In the genomic region with DNA sequence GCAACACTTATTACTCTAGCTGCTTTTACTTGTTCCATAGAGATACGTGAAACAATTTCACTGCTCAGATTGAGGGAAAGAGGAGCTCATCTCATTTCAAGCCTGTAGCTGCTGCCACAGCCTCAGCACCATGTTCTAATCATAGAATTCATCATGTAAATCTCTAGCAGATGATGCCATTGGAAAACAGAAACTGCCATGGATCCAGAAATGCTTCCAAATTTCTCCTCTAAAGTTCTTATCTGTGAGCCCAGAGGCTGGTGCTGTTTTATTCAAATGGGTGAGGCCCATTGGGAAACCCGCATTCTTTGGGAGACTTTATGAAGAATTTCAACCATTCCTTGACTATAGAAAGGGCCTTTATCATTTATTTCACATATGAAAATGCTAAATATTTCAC, we compare ENCODE assay signal across 8 cellular contexts. TPM values are rescaled to one million over a fixed set of nuclear protein-coding genes. Genes with fewer than 3 reads are reported as not detected.
DNase-seq lines count a peak whose midpoint lies in the region; ATAC-seq and TF ChIP-seq lines count a peak whose summit lies in the region.

No MANE protein-coding gene starts in this region.

- H3K9me3 ChIP-seq in BE2C, result no peaks in the 10 kb centered on the region
- H3K9me3 ChIP-seq in Karpas-422 (ENCODE audit: low read length), result no peaks in the 10 kb centered on the region
- no peaks in the 10 kb centered on the region for H3K9me3 ChIP-seq in mucosa of descending colon

- H3K4me3 ChIP-seq in BE2C (ENCODE audit: low read depth, low read length) (peak overlapping the region; percentile 94), Karpas-422 (ENCODE audit: low read length) (peak overlapping the region; percentile 96; the same call in 1 of the 2 replicates), mucosa of descending colon (no peak overlapping the region)

- DNase-seq in BE2C, result no peak
- no peak for DNase-seq in Karpas-422
- DNase-seq in central memory CD8-positive, alpha-beta T cell (ENCODE audit: low spot score in 2 of 2), result no peak
- no peak for DNase-seq in natural killer cell
- DNase-seq in NCI-H2029 (lab: John Stamatoyannopoulos, UW), result no peak
- DNase-seq in mucosa of descending colon, result no peak
- DNase-seq in effector CD8-positive, alpha-beta T cell (lab: John Stamatoyannopoulos, UW), result no peak

- no peaks in the 10 kb centered on the region for H3K27me3 ChIP-seq in BE2C
- no peaks in the 10 kb centered on the region for H3K27me3 ChIP-seq in Karpas-422 (ENCODE audit: low read length)

- no peaks in the 10 kb centered on the region for H3K9me2 ChIP-seq in Karpas-422 (replicated peaks; ENCODE audit: insufficient read depth, low read length)

- H3K27ac Mint-ChIP-seq in central memory CD8-positive, alpha-beta T cell (ENCODE audit: low read depth), result peak overlapping the region; percentile 96
- peak overlapping the region; percentile 91 to 96 for H3K27ac Mint-ChIP-seq in natural killer cell

- H2AFZ ChIP-seq in Karpas-422 (ENCODE audit: low read length), result no peak overlapping the region

- TF ChIP-seq CTCF in BE2C (IDR thresholded peaks at IDR 0.05; ENCODE audit: low read depth, low read length) (no peak), natural killer cell (IDR thresholded peaks at IDR 0.05) (no peak), mucosa of descending colon (IDR thresholded peaks at IDR 0.05) (no peak)

- peaks cover 16% of the 10 kb centered on the region for H3K36me3 Mint-ChIP-seq in central memory CD8-positive, alpha-beta T cell (ENCODE audit: insufficient read depth)
- H3K36me3 Mint-ChIP-seq in natural killer cell, result no peaks in the 10 kb centered on the region

- H3K27ac ChIP-seq in Karpas-422 (ENCODE audit: low read length), result no peak overlapping the region

- H3K36me3 ChIP-seq in BE2C (peaks cover 41% of the 10 kb centered on the region), Karpas-422 (ENCODE audit: insufficient read depth, low read length) (no peaks in the 10 kb centered on the region), mucosa of descending colon (ENCODE audit: low read depth) (no peaks in the 10 kb centered on the region)

- no peaks in the 10 kb centered on the region for H3K9me3 Mint-ChIP-seq in central memory CD8-positive, alpha-beta T cell
- H3K9me3 Mint-ChIP-seq in natural killer cell, result no peaks in the 10 kb centered on the region

- intact Hi-C loops in natural killer cell (cut with micrococcal nuclease), result no loop called here
- intact Hi-C loops in mucosa of descending colon (cut with DNase I, micrococcal nuclease), result no loop called here

- peak overlapping the region; percentile 88 for H3K4me3 Mint-ChIP-seq in central memory CD8-positive, alpha-beta T cell
- peak overlapping the region; percentile 97 for H3K4me3 Mint-ChIP-seq in natural killer cell

- no peak for ATAC-seq in central memory CD8-positive, alpha-beta T cell (replicated peaks; ENCODE audit: extremely low read depth, poor library complexity, severe bottlenecking)
- ATAC-seq in natural killer cell (no peak), HG02623 (IDR thresholded peaks at IDR 0.05; ENCODE audit: unreplicated experiment) (no peak), mucosa of descending colon (no peak)

- peak overlapping the region; percentile 89 for H3K4me2 ChIP-seq in Karpas-422 (ENCODE audit: low read depth, low read length, poor library complexity, severe bottlenecking)

- 0 out of 2 replicates have a peak overlapping the region, but pooled peaks have one; percentile 83 for H3K9ac ChIP-seq in Karpas-422 (ENCODE audit: low read length)

- H3K27me3 Mint-ChIP-seq in central memory CD8-positive, alpha-beta T cell, result no peaks in the 10 kb centered on the region
- H3K27me3 Mint-ChIP-seq in natural killer cell (ENCODE audit: low read depth in 2 of 2), result no peaks in the 10 kb centered on the region

- peaks cover 71% of the 10 kb centered on the region for H3K4me1 Mint-ChIP-seq in central memory CD8-positive, alpha-beta T cell
- H3K4me1 Mint-ChIP-seq in natural killer cell, result peaks cover 67 to 80% of the 10 kb centered on the region in 2 donors

- H3K4me1 ChIP-seq in BE2C (peaks cover 17% of the 10 kb centered on the region), Karpas-422 (ENCODE audit: low read length) (peaks cover 27% of the 10 kb centered on the region), mucosa of descending colon (ENCODE audit: low read depth) (no peaks in the 10 kb centered on the region)

- no peaks in the 10 kb centered on the region for H4K20me1 ChIP-seq in Karpas-422 (ENCODE audit: insufficient read depth, low read depth, low read length)

- H3K79me2 ChIP-seq in Karpas-422 (ENCODE audit: low read length), result peaks cover 30% of the 10 kb centered on the region

RNA-seq across cellular contexts. Expression of gene CDC42EP3, which starts 1.9 kb away (rescaled TPM):
- polyA plus RNA-seq in BE2C (2012; ENCODE audit: insufficient read depth, insufficient read length, low read depth), result 131 TPM
- total RNA-seq in Karpas-422 (2014; rRNA removed; shearing (Covaris generic); ENCODE audit: low replicate concordance), result 10.7 and 12.5 TPM in 2 replicates
- total RNA-seq in natural killer cell, result 100 to 1,000 TPM in 1 of 3 donors, 10 to 100 TPM in 2; 73.9 to 105 (median 84.6) TPM
- total RNA-seq in mucosa of descending colon, result 10 to 100 TPM; 27.9 to 67.0 (median 30.1) TPM
